7 cellular contexts compared by ENCODE assay signal in the genomic region with DNA sequence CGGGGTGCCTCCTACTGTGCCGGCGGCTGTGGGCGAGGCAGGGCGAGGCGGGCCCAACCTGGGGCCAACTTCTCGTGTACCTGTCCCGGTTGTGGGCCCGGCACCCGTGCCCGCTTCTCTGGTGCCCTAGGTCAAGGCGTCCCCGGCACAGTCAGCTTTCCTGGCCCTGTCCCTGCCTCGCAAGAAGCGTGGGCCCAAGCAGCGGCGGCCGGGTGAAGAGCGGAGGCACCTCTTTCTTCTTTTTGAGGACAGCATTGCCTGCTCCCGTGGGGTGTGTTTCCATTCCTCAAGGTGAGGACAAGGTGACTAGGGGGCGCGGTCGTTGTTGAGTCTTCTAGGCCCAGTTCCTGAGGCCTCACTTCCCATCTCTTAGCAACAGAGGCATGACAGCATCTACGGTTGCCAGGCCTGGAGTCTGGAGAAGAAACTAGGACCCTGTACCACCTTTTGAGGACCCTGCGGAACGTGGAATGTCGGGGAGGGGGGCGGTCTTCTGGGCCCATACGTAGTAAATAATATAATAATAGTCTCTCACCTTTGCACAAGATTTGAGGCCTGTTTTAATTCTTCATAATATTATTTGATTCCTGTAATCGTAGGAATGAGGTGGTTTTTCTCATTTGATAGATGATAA. TPM values are rescaled to one million over a fixed set of nuclear protein-coding genes. Genes with fewer than 3 reads are reported as not detected.
DNase-seq lines count a peak whose midpoint lies in the region; ATAC-seq and TF ChIP-seq lines count a peak whose summit lies in the region.

No MANE protein-coding gene starts in this region.

- H3K36me3 ChIP-seq in PC-9 (ENCODE audit: low read depth): peaks cover 38% of the 10 kb centered on the region
- H3K36me3 ChIP-seq in duodenal mucosa (ENCODE audit: control insufficient read depth in 1 of 2, insufficient read depth in 2 of 2, low read length in 2 of 2): peaks cover 28 to 44% of the 10 kb centered on the region in 2 donors
- peaks cover 27 to 46% of the 10 kb centered on the region in 2 donors for H3K36me3 ChIP-seq in mucosa of rectum (ENCODE audit: control insufficient read depth in 2 of 2, insufficient read depth in 2 of 2, low read length in 2 of 2)
- no peaks in the 10 kb centered on the region for H3K36me3 ChIP-seq in aorta (ENCODE audit: control insufficient read depth in 1 of 2, insufficient read depth in 2 of 2, low read length in 1 of 2)

- DNase-seq in GM12865 (ENCODE audit: low read depth) (peak; percentile 57), HEK293T (ENCODE audit: extremely low spot score) (no peak), PC-9 (peak in 1 of 2 experiments; percentile 52), aorta (no peak), NCI-H774 (lab: John Stamatoyannopoulos, UW) (no peak)

- peaks cover 20% of the 10 kb centered on the region; the same call in 1 of the 2 replicates for H3F3A ChIP-seq in PC-9 (ENCODE audit: insufficient read depth, low read depth)

- POLR2A ChIA-PET in HEK293T (lab: Yijun Ruan, JAX): interaction anchor here (0.9 to 4.4 kb wide), 15 partner anchors 10 to 168 kb away, joined by 3 to 148 read pairs (median 4); a partner anchor contains a TSS
- POLR2A ChIA-PET in PC-9 (lab: Charles Lee; ENCODE audit: unreplicated experiment): interaction anchor here (0.5 to 1.5 kb wide), 4 partner anchors 21 to 299 kb away, joined by 4 to 15 read pairs (median 11); a partner anchor contains a TSS

- H3K4me1 ChIP-seq in PC-9 (replicated peaks; ENCODE audit: insufficient read depth): peaks cover 25% of the 10 kb centered on the region
- peaks cover 35 to 48% of the 10 kb centered on the region in 2 donors for H3K4me1 ChIP-seq in duodenal mucosa (ENCODE audit: control insufficient read depth in 1 of 2, insufficient read depth in 2 of 2, low read length in 2 of 2)
- H3K4me1 ChIP-seq in mucosa of rectum (ENCODE audit: control insufficient read depth in 2 of 2, insufficient read depth in 2 of 2, low read length in 2 of 2): peaks cover 19 to 30% of the 10 kb centered on the region in 2 donors
- H3K4me1 ChIP-seq in aorta (ENCODE audit: control insufficient read depth in 1 of 2, insufficient read depth in 2 of 2, low read length in 2 of 2): peaks cover 0 to 4% of the 10 kb centered on the region in 2 donors

- CTCF ChIA-PET in HEK293T (lab: Yijun Ruan, JAX): interaction anchor here (1.2 to 1.3 kb wide), 2 partner anchors 8 to 65 kb away, joined by 3 read pairs; no protein-coding TSS in a partner anchor
- CTCF ChIA-PET in PC-9 (lab: Charles Lee): interaction anchor here (1.3 kb wide), 1 partner anchor 48 kb away, joined by 4 read pairs; no protein-coding TSS in a partner anchor

- 1% methylated on average over 29 to 30 of the region's 30 CpGs for WGBS in aorta, 2 donors

- H3K27ac ChIP-seq in PC-9 (peak overlapping the region; percentile 78), duodenal mucosa (ENCODE audit: low read depth, low read length) (peak overlapping the region; percentile 98), mucosa of rectum (ENCODE audit: low read depth in 2 of 2, low read length in 2 of 2) (peak overlapping the region; percentile 96 to 97), aorta (ENCODE audit: low read depth in 1 of 2, low read length in 2 of 2) (peak overlapping the region; percentile 56 to 74)

- H2AFZ ChIP-seq in PC-9: peak overlapping the region; percentile 83

- H3K9me3 ChIP-seq in PC-9 (ENCODE audit: insufficient read depth, low read depth) (no peaks in the 10 kb centered on the region), duodenal mucosa (ENCODE audit: control insufficient read depth in 1 of 2, low read length in 2 of 2) (no peaks in the 10 kb centered on the region), mucosa of rectum (ENCODE audit: control insufficient read depth in 2 of 2, low read length in 2 of 2) (no peaks in the 10 kb centered on the region), aorta (ENCODE audit: control insufficient read depth, low read length) (no peaks in the 10 kb centered on the region)

- H3K9me2 ChIP-seq in PC-9 (ENCODE audit: insufficient read depth): no peaks in the 10 kb centered on the region

- TF ChIP-seq CTCF in GM12865 (IDR thresholded peaks at IDR 0.05; ENCODE audit: insufficient read depth, low read depth, low read length, missing control alignments) (no peak), PC-9 (conservative IDR thresholded peaks at IDR 0.05) (no peak)

- H4K20me1 ChIP-seq in PC-9 (ENCODE audit: insufficient read depth): peaks cover 22% of the 10 kb centered on the region; the same call in 1 of the 2 replicates

- H3K79me2 ChIP-seq in PC-9 (ENCODE audit: low read depth): peaks cover 92% of the 10 kb centered on the region

- H3K9ac ChIP-seq in duodenal mucosa (ENCODE audit: low read depth in 1 of 2, low read length in 2 of 2) (peak overlapping the region; percentile 60 to 99), mucosa of rectum (ENCODE audit: low read depth in 1 of 2, low read length in 2 of 2) (peak overlapping the region; percentile 89 to 99)

- peak overlapping the region; percentile 96 for H3K4me3 ChIP-seq in GM12865 (ENCODE audit: low read depth, low read length)
- peak overlapping the region; percentile 84 for H3K4me3 ChIP-seq in PC-9
- H3K4me3 ChIP-seq in duodenal mucosa (ENCODE audit: low read depth in 1 of 2, low read length in 2 of 2): peak overlapping the region; percentile 93 to 95
- peak overlapping the region; percentile 87 to 94 for H3K4me3 ChIP-seq in mucosa of rectum (ENCODE audit: low read length in 2 of 2)
- peak overlapping the region; percentile 29 to 62 for H3K4me3 ChIP-seq in aorta (ENCODE audit: low read length in 2 of 2)

- no TSS peak for BruUV-seq in PC-9 (replicated peaks; lab: Mats Ljungman, UMichigan)

- intact Hi-C loops in PC-9 (cut with micrococcal nuclease; ENCODE audit: unreplicated experiment): loop anchor here (1.0 kb wide), 1 partner anchor 21 kb away; no protein-coding TSS in a partner anchor
- intact Hi-C loops in aorta (cut with DNase I): loop anchor here (2.0 to 10.0 kb wide), 3 partner anchors 21 to 48 kb away; no protein-coding TSS in a partner anchor

- no peaks in the 10 kb centered on the region for H3K27me3 ChIP-seq in PC-9 (ENCODE audit: insufficient read depth, low read depth)
- no peaks in the 10 kb centered on the region for H3K27me3 ChIP-seq in duodenal mucosa (ENCODE audit: control insufficient read depth in 1 of 2, insufficient read depth in 2 of 2, low read length in 2 of 2)
- no peaks in the 10 kb centered on the region for H3K27me3 ChIP-seq in mucosa of rectum (ENCODE audit: control insufficient read depth in 2 of 2, insufficient read depth in 2 of 2, low read length in 2 of 2)
- H3K27me3 ChIP-seq in aorta (ENCODE audit: control insufficient read depth in 1 of 2, insufficient read depth in 2 of 2, low read length in 1 of 2): no peaks in the 10 kb centered on the region

- H3K4me2 ChIP-seq in PC-9: peak overlapping the region; percentile 96

- peak; percentile 45 for ATAC-seq in aorta (ENCODE audit: low FRiP score)

TF ChIP-seq in HEK293T, 16 proteins besides CTCF, POLR2A, EP300 and RAD21:
- TF ChIP-seq NFRKB (IDR thresholded peaks at IDR 0.05): peak; percentile 3; the same call in 1 of the 2 replicates
- TF ChIP-seq, protein P1, sequence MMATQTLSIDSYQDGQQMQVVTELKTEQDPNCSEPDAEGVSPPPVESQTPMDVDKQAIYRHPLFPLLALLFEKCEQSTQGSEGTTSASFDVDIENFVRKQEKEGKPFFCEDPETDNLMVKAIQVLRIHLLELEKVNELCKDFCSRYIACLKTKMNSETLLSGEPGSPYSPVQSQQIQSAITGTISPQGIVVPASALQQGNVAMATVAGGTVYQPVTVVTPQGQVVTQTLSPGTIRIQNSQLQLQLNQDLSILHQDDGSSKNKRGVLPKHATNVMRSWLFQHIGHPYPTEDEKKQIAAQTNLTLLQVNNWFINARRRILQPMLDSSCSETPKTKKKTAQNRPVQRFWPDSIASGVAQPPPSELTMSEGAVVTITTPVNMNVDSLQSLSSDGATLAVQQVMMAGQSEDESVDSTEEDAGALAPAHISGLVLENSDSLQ (IDR thresholded peaks at IDR 0.05): no peak

RNA-seq across cellular contexts. Expression of a gene that starts 0.4 kb away (rescaled TPM):
- total RNA-seq in PC-9 (2021) (76.7 and 80.0 TPM in 2 replicates), aorta (10 to 100 TPM; 53.7 to 60.7 TPM)
- 10 to 100 TPM; 39.5 to 49.6 TPM for polyA plus RNA-seq in aorta

RNA-seq across cellular contexts. Expression of a gene that starts 0.8 kb away (rescaled TPM):
- total RNA-seq in PC-9 (2021) (49.1 and 62.9 TPM in 2 replicates), aorta (10 to 100 TPM; 22.5 to 27.0 TPM)
- polyA plus RNA-seq in aorta: 10 to 100 TPM; 29.8 to 43.1 TPM

RNA-seq across cellular contexts. Expression of a gene that starts 22.7 kb away (rescaled TPM):
- total RNA-seq in PC-9 (2021): 50.0 and 57.4 TPM in 2 replicates
- 10 to 100 TPM; 47.7 to 55.9 TPM for total RNA-seq in aorta
- polyA plus RNA-seq in aorta: 10 to 100 TPM; 12.9 to 15.5 TPM

Comparison
In these comparisons a context has a peak if more than half of its experiments do, and no peak if none do; other contexts are left out.
1. H3K4me3 ChIP-seq: peak in every context shown above with its lines; median percentile 96 in GM12865; 94 in duodenal mucosa; 90 in mucosa of rectum; 84 in PC-9; 46 in aorta.